15 cellular contexts compared by ENCODE assay signal in genomic region chr4:126976850-126977249, GRCh38.
"Had no signal": no experiment of that assay in that cellular context is flagged by ENCODE, and none has a peak within 500 bp of the region (broad histone marks: within the 10 kb centered on the region; RNA-seq: fewer than 3 reads in every experiment).

No MANE protein-coding gene starts in this region.

- H3K9me3 ChIP-seq: breast epithelium had no signal

- DNase-seq: activated CD4-positive, alpha-beta T cell treated with anti-CD3 and anti-CD28 coated beads, Interleukin-2, amount 50 U/mL, for 4 hours; activated gamma-delta T cell; activated T-cell treated with anti-CD3 and anti-CD28 coated beads, Interleukin-2, amount 50 U/mL, for 24 hours; dorsolateral prefrontal cortex; foreskin melanocyte; head of caudate nucleus; mammary epithelial cell; stimulated activated CD4-positive, alpha-beta T cell treated with anti-CD3 and anti-CD28 coated beads, Interleukin-2, amount 100 ng/mL, for 24 hours; stimulated activated naive CD4-positive, alpha-beta T cell treated with Interleukin-2 at 50 U/mL for 16 hours; SW 1271; trophoblast cell had no signal

- H3K4me3 Mint-ChIP-seq: activated naive CD8-positive, alpha-beta T cell; activated T-cell treated with anti-CD3 and anti-CD28 coated beads, Interleukin-2, amount 50 U/mL, for 24 hours; T-helper 2 cell treated with Interferon-gamma antibody and Interleukin-4, amounts not matched to agents 5 μg/mL and 100 μg/mL, for 36 hours had no signal

- H3K4me3 ChIP-seq: breast epithelium, dorsolateral prefrontal cortex had no signal

- H3K27ac Mint-ChIP-seq: activated naive CD8-positive, alpha-beta T cell; activated T-cell treated with anti-CD3 and anti-CD28 coated beads, Interleukin-2, amount 50 U/mL, for 24 hours; T-helper 2 cell treated with Interferon-gamma antibody and Interleukin-4, amounts not matched to agents 5 μg/mL and 100 μg/mL, for 36 hours had no signal

- H3K27me3 Mint-ChIP-seq: activated naive CD8-positive, alpha-beta T cell; activated T-cell treated with anti-CD3 and anti-CD28 coated beads, Interleukin-2, amount 50 U/mL, for 24 hours had no signal

- H3K27me3 ChIP-seq: breast epithelium, dorsolateral prefrontal cortex had no signal

- H3K36me3 Mint-ChIP-seq: activated naive CD8-positive, alpha-beta T cell had no signal

- H3K36me3 ChIP-seq: breast epithelium had no signal

- ATAC-seq: activated CD4-positive, CD25-positive, alpha-beta regulatory T cell treated with anti-CD3 and anti-CD28 coated beads, Interleukin-2, amount 50 U/mL, for 24 hours had no signal

- H3K4me1 ChIP-seq: breast epithelium had no signal

- H3K27ac ChIP-seq: breast epithelium, dorsolateral prefrontal cortex had no signal
